11 cellular contexts compared by ENCODE assay signal in the genomic region with DNA sequence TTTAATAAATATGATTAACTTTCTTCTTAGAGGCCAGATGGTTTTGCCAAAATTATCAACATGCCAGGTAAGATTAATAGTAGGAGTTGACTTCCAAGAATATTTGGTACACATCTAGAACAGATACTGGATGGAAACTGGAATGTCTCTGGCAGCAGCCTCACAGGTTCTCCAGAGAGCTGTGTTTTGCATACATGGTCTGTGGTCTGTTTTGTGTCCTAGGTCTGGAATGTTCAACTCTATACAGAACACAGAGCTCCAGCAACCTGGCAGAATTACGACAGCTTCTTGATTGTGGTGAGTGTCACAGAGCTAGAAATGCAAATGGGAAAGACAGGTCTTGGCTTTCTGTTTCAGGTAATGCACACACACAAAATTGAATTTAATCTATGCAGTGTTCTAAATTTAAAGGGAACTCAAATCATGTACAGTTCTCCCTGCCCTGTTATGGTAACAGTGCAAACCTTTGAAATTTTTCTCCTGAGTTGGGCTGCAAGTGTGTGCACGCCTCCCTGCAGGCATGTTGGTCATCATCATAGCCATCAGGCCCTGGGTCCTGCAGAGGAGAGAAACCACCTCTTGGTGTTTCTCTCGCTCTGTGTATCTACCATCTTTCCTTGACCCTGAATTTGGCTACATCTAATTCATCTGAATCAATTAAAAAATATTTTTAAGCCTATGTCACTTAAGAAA. TPM values are rescaled to one million over a fixed set of nuclear protein-coding genes. Genes with fewer than 3 reads are reported as not detected.
DNase-seq lines count a peak whose midpoint lies in the region; ATAC-seq, FAIRE-seq and TF ChIP-seq lines count a peak whose summit lies in the region.
"Had no signal": no experiment of that assay in that cellular context is flagged by ENCODE, and none has a peak within 500 bp of the region (broad histone marks: within the 10 kb centered on the region; RNA-seq: fewer than 3 reads in every experiment).

No MANE protein-coding gene starts in this region.

- peak; percentile 95 for FAIRE-seq in GM19239 (lab: Jason Lieb, UNC)

- DNase-seq in BE2C: peak; percentile 70
- DNase-seq in GM19239 (ENCODE audit: insufficient read length, low spot score): no peak
- DNase-seq in colonic mucosa: no peak
- no peak for DNase-seq in central memory CD4-positive, alpha-beta T cell
- no peak for DNase-seq in pons (ENCODE audit: low spot score)
- no peak for DNase-seq in Kasumi-1 (lab: John Stamatoyannopoulos, UW)
- DNase-seq in tibial artery: no peak
- DNase-seq: left cardiac atrium, Peyer's patch had no signal

- no peak overlapping the region for H3K4me3 ChIP-seq in BE2C (ENCODE audit: low read depth, low read length)
- no peak overlapping the region for H3K4me3 ChIP-seq in colonic mucosa
- H3K4me3 ChIP-seq in tibial artery: no peak overlapping the region
- H3K4me3 ChIP-seq: GM23338, Peyer's patch had no signal

- H3K27me3 ChIP-seq in BE2C (no peaks in the 10 kb centered on the region), colonic mucosa (no peaks in the 10 kb centered on the region), tibial artery (no peaks in the 10 kb centered on the region)
- H3K27me3 ChIP-seq: Peyer's patch had no signal

- H3K4me1 ChIP-seq in BE2C (peaks cover 32% of the 10 kb centered on the region), colonic mucosa (no peaks in the 10 kb centered on the region), tibial artery (peaks cover 0 to 70% (median 47%) of the 10 kb centered on the region in 4 donors)

- no peak overlapping the region for H3K9ac ChIP-seq in colonic mucosa (ENCODE audit: low read depth in 2 of 2, low read length in 2 of 2)

- TF ChIP-seq CTCF in BE2C (IDR thresholded peaks at IDR 0.05; ENCODE audit: low read depth, low read length) (no peak), colonic mucosa (IDR thresholded peaks at IDR 0.05) (no peak), tibial artery (IDR thresholded peaks at IDR 0.05) (no peak)

- peak; percentile 75 for ATAC-seq in HG03045 (IDR thresholded peaks at IDR 0.05; ENCODE audit: unreplicated experiment)
- ATAC-seq: GM23338 had no signal

- peaks cover 23% of the 10 kb centered on the region for H3K36me3 ChIP-seq in BE2C
- H3K36me3 ChIP-seq in colonic mucosa: no peaks in the 10 kb centered on the region
- peaks cover 42 to 49% (median 46%) of the 10 kb centered on the region in 3 donors for H3K36me3 ChIP-seq in tibial artery

- H3K9me3 ChIP-seq in BE2C (no peaks in the 10 kb centered on the region), colonic mucosa (no peaks in the 10 kb centered on the region), tibial artery (no peaks in the 10 kb centered on the region)
- H3K9me3 ChIP-seq: Peyer's patch had no signal

- peak overlapping the region; percentile 30 for H3K27ac ChIP-seq in colonic mucosa
- peak overlapping the region in 1 of 2 donors; percentile 3 for H3K27ac ChIP-seq in tibial artery

- intact Hi-C loops in colonic mucosa (cut with DNase I): no loop called here
- intact Hi-C loops in tibial artery (cut with DNase I; ENCODE audit: low total_unique reads): no loop called here

RNA-seq across cellular contexts. Expression of a gene that starts 58.3 kb away (rescaled TPM):
- 36.3 TPM for polyA plus RNA-seq in BE2C (2012; ENCODE audit: insufficient read depth, insufficient read length, low read depth)
- total RNA-seq in colonic mucosa: 10 to 100 TPM; 42.9 to 58.1 TPM
